In the genomic region with DNA sequence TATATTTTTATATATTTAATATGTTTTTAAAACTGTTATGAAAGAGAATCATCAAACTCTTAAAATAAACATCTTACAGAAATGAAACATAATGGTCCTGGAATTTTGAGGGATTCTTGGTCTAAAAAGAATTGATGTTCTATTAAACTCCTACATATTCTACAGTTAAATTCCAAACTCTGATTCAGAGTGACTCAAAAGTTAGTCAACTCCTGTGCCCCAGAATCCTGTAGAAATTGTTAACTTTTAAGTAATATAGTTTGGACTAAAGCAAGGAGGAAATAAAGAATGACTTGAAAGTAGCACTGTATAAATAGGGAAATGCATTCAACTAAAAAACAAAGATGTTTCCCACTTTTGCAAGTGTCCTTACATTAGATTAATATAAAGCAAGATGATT, we compare ENCODE assay signal across 17 cellular contexts. TPM values are rescaled to one million over a fixed set of nuclear protein-coding genes. Genes with fewer than 3 reads are reported as not detected.
A peak's percentile ranks its signal among the peaks of the same experiment; 100 is the strongest.
DNase-seq lines count a peak whose midpoint lies in the region; ATAC-seq and TF ChIP-seq lines count a peak whose summit lies in the region.
"Had no signal": no experiment of that assay in that cellular context is flagged by ENCODE, and none has a peak within 500 bp of the region (broad histone marks: within the 10 kb centered on the region; RNA-seq: fewer than 3 reads in every experiment).

No MANE protein-coding gene starts in this region.

- TF ChIP-seq CTCF in mammary epithelial cell (conservative IDR thresholded peaks at IDR 0.05 in 1 of 2, IDR thresholded peaks at IDR 0.05 in 1 of 2; ENCODE audit: extremely low read depth in 1 of 2, insufficient read depth in 1 of 2, low read depth in 1 of 2, low read length in 2 of 2) = no peak

- H2AFZ ChIP-seq in mammary epithelial cell (ENCODE audit: low read depth, low read length) = no peak overlapping the region

- H3K4me1 ChIP-seq in mammary epithelial cell (ENCODE audit: insufficient read depth, low read length) = peaks cover 33% of the 10 kb centered on the region

- H3K27me3 ChIP-seq in mammary epithelial cell (ENCODE audit: insufficient read depth, low read length) = no peaks in the 10 kb centered on the region

- no peak overlapping the region for H3K9ac ChIP-seq in mammary epithelial cell (ENCODE audit: insufficient read depth, low read length)

- no peak for ATAC-seq in left lobe of liver
- ATAC-seq in HG02852 (IDR thresholded peaks at IDR 0.05; ENCODE audit: unreplicated experiment) = no peak
- ATAC-seq in HG03159 (IDR thresholded peaks at IDR 0.05; ENCODE audit: unreplicated experiment) = no peak
- ATAC-seq in HG03442 (IDR thresholded peaks at IDR 0.05; ENCODE audit: unreplicated experiment) = no peak
- ATAC-seq: activated CD8-positive, alpha-beta T cell treated with anti-CD3 and anti-CD28 coated beads, Interleukin-2, amount 10 ng/mL, durations not matched to agents 7 days and 5 days; esophagus mucosa had no signal

- peaks cover 5% of the 10 kb centered on the region for H3K9me3 ChIP-seq in mammary epithelial cell (replicated peaks; ENCODE audit: insufficient read depth, low read length)

- DNase-seq in AG08395 (ENCODE audit: low spot score) (peak; percentile 42), HT1080 (ENCODE audit: low read depth) (peak; percentile 80), mammary epithelial cell (peak; percentile 67), iris pigment epithelial cell (ENCODE audit: low read depth) (peak; percentile 84), left lobe of liver (ENCODE audit: low spot score) (no peak)
- DNase-seq: activated CD8-positive, alpha-beta T cell treated with anti-CD3 and anti-CD28 coated beads, Interleukin-2, amount 10 ng/mL, durations not matched to agents 7 days and 5 days; activated gamma-delta T cell; central memory CD4-positive, alpha-beta T cell; GDM1; H7; islet precursor cell; stimulated activated naive CD4-positive, alpha-beta T cell treated with Interleukin-2 at 50 U/mL for 16 hours had no signal

- no peak overlapping the region for H3K27ac ChIP-seq in mammary epithelial cell (ENCODE audit: insufficient read depth, low read depth, low read length)
- H3K27ac ChIP-seq: C4-2B had no signal

- in situ Hi-C loops in mammary epithelial cell (cut with MboI; ENCODE audit: low sequenced_read_pairs in 2 of 2) = no loop called here

- no peaks in the 10 kb centered on the region for H4K20me1 ChIP-seq in mammary epithelial cell (ENCODE audit: insufficient read depth, low read length)

- no TSS peak for BruUV-seq in mammary epithelial cell (replicated peaks; lab: Mats Ljungman, UMichigan)

- dilution Hi-C loops in mammary epithelial cell (cut with HindIII; ENCODE audit: low sequenced_read_pairs) = no loop called here

- H3K4me2 ChIP-seq in mammary epithelial cell (ENCODE audit: insufficient read depth, low read depth, low read length) = peak overlapping the region; percentile 73

- CTCF ChIA-PET in mammary epithelial cell (lab: Charles Lee; ENCODE audit: low non-redundant PET) = no interaction called here

- H3K4me3 ChIP-seq in mammary epithelial cell (replicated peaks in 1 of 3; ENCODE audit: insufficient read depth in 1 of 3, low read depth in 2 of 3, low read length in 3 of 3) = peak overlapping the region in 1 of 3 experiments; percentile 21

- intact Hi-C loops in mammary epithelial cell (cut with micrococcal nuclease) = no loop called here

- peaks cover 25% of the 10 kb centered on the region for H3K79me2 ChIP-seq in mammary epithelial cell (ENCODE audit: insufficient read depth, low read length)

- peaks cover 3% of the 10 kb centered on the region for H3K36me3 ChIP-seq in mammary epithelial cell (ENCODE audit: insufficient read depth, low read length)

RNA-seq across cellular contexts. Expression of a gene that starts 47.7 kb away (rescaled TPM):
- 20.3 and 23.7 TPM in 2 replicates for total RNA-seq in HT1080 (2014; rRNA removed; shearing (Covaris generic))
- polyA plus RNA-seq in HT1080 (2015; cell fraction: cytosol; rRNA removed) = 20.7 and 29.8 TPM in 2 replicates
- polyA plus RNA-seq in HT1080 (2015; cell fraction: nucleus; rRNA removed) = 60.0 and 64.0 TPM in 2 replicates
- total RNA-seq in mammary epithelial cell = 10 to 100 TPM; 40.0 to 67.2 TPM
- 27.0 TPM for polyA plus RNA-seq in mammary epithelial cell
- 39.2 TPM for polyA minus RNA-seq in mammary epithelial cell
- total RNA-seq in left lobe of liver = 47.1 TPM
